24 cellular contexts compared by ENCODE assay signal in the genomic region with DNA sequence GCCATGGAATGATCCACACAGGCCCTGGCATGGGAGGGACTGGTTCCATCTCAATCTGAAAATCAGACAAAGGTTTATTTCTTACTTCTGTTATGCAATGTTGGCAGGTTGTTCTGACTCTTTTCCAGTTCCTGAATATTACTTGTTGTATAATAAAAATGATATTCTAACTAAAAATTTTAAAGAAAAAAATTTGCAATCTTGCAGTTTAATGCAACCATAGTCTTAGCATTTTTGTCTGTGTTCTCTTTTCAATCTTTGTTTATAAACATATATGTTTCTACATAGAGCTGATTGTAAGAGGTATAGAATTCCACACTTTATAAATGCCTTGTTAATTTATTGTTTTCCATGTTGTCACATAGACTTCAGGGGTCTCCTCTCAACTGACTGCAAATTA.
DNase-seq lines count a peak whose midpoint lies in the region; ATAC-seq, FAIRE-seq and TF ChIP-seq lines count a peak whose summit lies in the region.
"Had no signal": no experiment of that assay in that cellular context is flagged by ENCODE, and none has a peak within 500 bp of the region (broad histone marks: within the 10 kb centered on the region; RNA-seq: fewer than 3 reads in every experiment).

No MANE protein-coding gene starts in this region.

- no peak overlapping the region for H3K27ac Mint-ChIP-seq in activated CD4-positive, alpha-beta T cell treated with anti-CD3 and anti-CD28 coated beads, Interleukin-2, amount 10 ng/mL, durations not matched to agents 24 days and 14 days

- H3K27ac ChIP-seq in HepG2 (ENCODE audit: extremely low read length, insufficient read depth, low read length) (no peak overlapping the region), right lobe of liver (no peak overlapping the region), K562 (ENCODE audit: extremely low read depth, low read depth, low read length) (no peak overlapping the region), aorta (ENCODE audit: low read depth in 1 of 2, low read length in 2 of 2) (no peak overlapping the region), left ventricle myocardium inferior (replicated peaks) (no peak overlapping the region)
- H3K27ac ChIP-seq: HL-60, SJSA1 had no signal

- no peak overlapping the region for H3K4me2 ChIP-seq in HepG2 (ENCODE audit: low read depth, low read length)
- H3K4me2 ChIP-seq in Loucy (ENCODE audit: low read depth, low read length, poor library complexity, severe bottlenecking): no peak overlapping the region
- H3K4me2 ChIP-seq in K562 (ENCODE audit: insufficient read depth, low read length): no peak overlapping the region

- no peak for DNase-seq in HepG2 (ENCODE audit: low spot score)
- DNase-seq in right lobe of liver: no peak
- no peak for DNase-seq in K562 (ENCODE audit: extremely low read depth in 1 of 4, low spot score in 3 of 4)
- DNase-seq in aorta: no peak
- no peak for DNase-seq in left ventricle myocardium inferior
- no peak for DNase-seq in activated CD4-positive, alpha-beta T cell treated with anti-CD3 and anti-CD28 coated beads, Interleukin-2, amount 10 ng/mL, durations not matched to agents 24 days and 14 days
- no peak for DNase-seq in KG1 (lab: John Stamatoyannopoulos, UW)
- DNase-seq: 8988T, BE2C, DMS53, GDM1, NCI-H1092, NCI-H1436, NCI-H187 treated with DMSO at 0.1 percent for 48 hours, NCI-H226, NCI-H510A treated with DMSO at 0.1 percent for 48 hours, NCI-H748 treated with DMSO at 0.1 percent for 48 hours had no signal

- in situ Hi-C loops in HepG2 (cut with HindIII; ENCODE audit: extremely low pct_ligation_motif_present, low pct_unique_long_range_greater_than_20kb): no loop called here
- in situ Hi-C loops in K562 (cut with MboI): no loop called here

- CTCF ChIA-PET in HepG2 (lab: Yijun Ruan, JAX; ENCODE audit: low intra/inter-chr PET ratio, low total read pairs) (no interaction called here), K562 (lab: Yijun Ruan, JAX; ENCODE audit: low intra/inter-chr PET ratio) (no interaction called here)

- TF ChIP-seq POLR2A in HepG2 (IDR thresholded peaks at IDR 0.05; ENCODE audit: insufficient read depth in 1 of 2, low read depth in 2 of 2, low read length in 2 of 2) (no peak), right lobe of liver (IDR thresholded peaks at IDR 0.05) (no peak), K562 (conservative IDR thresholded peaks at IDR 0.05) (no peak)

- no peaks in the 10 kb centered on the region for H3K36me3 Mint-ChIP-seq in activated CD4-positive, alpha-beta T cell treated with anti-CD3 and anti-CD28 coated beads, Interleukin-2, amount 10 ng/mL, durations not matched to agents 24 days and 14 days (ENCODE audit: low read depth)

- ATAC-seq in HepG2 (no peak), right lobe of liver (no peak), K562 (no peak), aorta (ENCODE audit: low FRiP score) (no peak)
- ATAC-seq: HCT116, Right ventricle myocardium inferior had no signal

- FAIRE-seq in HepG2 (lab: Jason Lieb, UNC) (no peak), K562 (lab: Jason Lieb, UNC) (no peak)
- FAIRE-seq: D721Med, H1 had no signal

- no peaks in the 10 kb centered on the region for H4K20me1 ChIP-seq in HepG2 (ENCODE audit: insufficient read depth, low read length)
- H4K20me1 ChIP-seq in Loucy (ENCODE audit: insufficient read depth, low read length, poor library complexity, severe bottlenecking): no peaks in the 10 kb centered on the region
- H4K20me1 ChIP-seq in K562 (replicated peaks; ENCODE audit: control insufficient read depth, insufficient read depth, low read length): no peaks in the 10 kb centered on the region

- no peaks in the 10 kb centered on the region for H3K36me3 ChIP-seq in HepG2 (replicated peaks in 1 of 2; ENCODE audit: control insufficient read depth in 1 of 2, insufficient read depth in 2 of 2, low read length in 2 of 2)
- H3K36me3 ChIP-seq in right lobe of liver: no peaks in the 10 kb centered on the region
- no peaks in the 10 kb centered on the region for H3K36me3 ChIP-seq in Loucy (ENCODE audit: insufficient read depth, low read length)
- no peaks in the 10 kb centered on the region for H3K36me3 ChIP-seq in K562 (ENCODE audit: control insufficient read depth, insufficient read depth, low read length)
- H3K36me3 ChIP-seq in aorta (ENCODE audit: control insufficient read depth in 1 of 2, insufficient read depth in 2 of 2, low read length in 1 of 2): no peaks in the 10 kb centered on the region
- H3K36me3 ChIP-seq in left ventricle myocardium inferior: no peaks in the 10 kb centered on the region
- H3K36me3 ChIP-seq: BE2C, SJSA1 had no signal

- no peak overlapping the region for H2AFZ ChIP-seq in HepG2 (ENCODE audit: low read length)
- H2AFZ ChIP-seq in Loucy (ENCODE audit: low read length): 0 out of 2 replicates have a peak overlapping the region, but pooled peaks have one; percentile 48
- no peak overlapping the region for H2AFZ ChIP-seq in K562 (ENCODE audit: low read depth, low read length)

- POLR2A ChIA-PET in HepG2 (lab: Yijun Ruan, JAX) (no interaction called here), K562 (lab: Yijun Ruan, JAX) (no interaction called here)

- H3K4me3 ChIP-seq in HepG2 (replicated peaks in 1 of 3; ENCODE audit: insufficient read depth in 1 of 3, low read depth in 2 of 3, low read length in 3 of 3): no peak overlapping the region
- H3K4me3 ChIP-seq in right lobe of liver: no peak overlapping the region
- H3K4me3 ChIP-seq in Loucy (ENCODE audit: low read length, poor library complexity, severe bottlenecking): no peak overlapping the region
- H3K4me3 ChIP-seq in K562: no peak overlapping the region
- no peak overlapping the region for H3K4me3 ChIP-seq in aorta (ENCODE audit: low read length in 2 of 2)
- H3K4me3 ChIP-seq in left ventricle myocardium inferior: no peak overlapping the region
- H3K4me3 ChIP-seq: SJSA1 had no signal

- H3K9me3 ChIP-seq in HepG2 (ENCODE audit: low read length) (no peaks in the 10 kb centered on the region), right lobe of liver (no peaks in the 10 kb centered on the region), Loucy (ENCODE audit: insufficient read depth, low read depth, low read length) (no peaks in the 10 kb centered on the region), K562 (replicated peaks; ENCODE audit: control insufficient read depth, insufficient read depth, low read depth, low read length) (no peaks in the 10 kb centered on the region), aorta (ENCODE audit: control insufficient read depth, low read length) (no peaks in the 10 kb centered on the region), left ventricle myocardium inferior (replicated peaks) (no peaks in the 10 kb centered on the region)
- H3K9me3 ChIP-seq: BE2C, SJSA1 had no signal

- H3K79me2 ChIP-seq in HepG2 (ENCODE audit: insufficient read depth, low read length): no peaks in the 10 kb centered on the region
- H3K79me2 ChIP-seq in Loucy (ENCODE audit: insufficient read depth, low read length): no peaks in the 10 kb centered on the region
- no peaks in the 10 kb centered on the region for H3K79me2 ChIP-seq in K562 (ENCODE audit: control insufficient read depth, insufficient read depth, low read length)

- no peaks in the 10 kb centered on the region for H3F3A ChIP-seq in Loucy (ENCODE audit: low read depth)

- BruUV-seq in HepG2 (replicated peaks; lab: Mats Ljungman, UMichigan): no TSS peak
- no TSS peak for BruUV-seq in K562 (replicated peaks; lab: Mats Ljungman, UMichigan)

- H3K9ac ChIP-seq in HepG2 (ENCODE audit: insufficient read depth, low read depth, low read length): no peak overlapping the region
- H3K9ac ChIP-seq in Loucy (ENCODE audit: low read depth, low read length, poor library complexity, severe bottlenecking): no peak overlapping the region
- H3K9ac ChIP-seq in K562 (ENCODE audit: insufficient read depth in 1 of 2, low read depth in 2 of 2, low read length in 2 of 2): no peak overlapping the region

- H3K4me3 Mint-ChIP-seq in activated CD4-positive, alpha-beta T cell treated with anti-CD3 and anti-CD28 coated beads, Interleukin-2, amount 10 ng/mL, durations not matched to agents 24 days and 14 days: no peak overlapping the region

- intact Hi-C loops in HepG2 (cut with micrococcal nuclease; ENCODE audit: unreplicated experiment): no loop called here
- intact Hi-C loops in right lobe of liver (cut with DNase I): no loop called here
- intact Hi-C loops in K562 (cut with micrococcal nuclease): loop anchor here (5.0 kb wide), 3 partner anchors 37 to 93 kb away; no protein-coding TSS in a partner anchor
- intact Hi-C loops in aorta (cut with DNase I): no loop called here
- intact Hi-C loops in left ventricle myocardium inferior (cut with micrococcal nuclease): no loop called here
- intact Hi-C loops in activated CD4-positive, alpha-beta T cell treated with anti-CD3 and anti-CD28 coated beads, Interleukin-2, amount 10 ng/mL, durations not matched to agents 24 days and 14 days (cut with micrococcal nuclease): no loop called here

- TF ChIP-seq RAD21 in HepG2 (CRISPR knock-in tag; IDR thresholded peaks at IDR 0.05) (no peak), K562 (CRISPR knock-in tag; conservative IDR thresholded peaks at IDR 0.05 in 1 of 2, IDR thresholded peaks at IDR 0.05 in 1 of 2) (no peak)

- H3K27me3 Mint-ChIP-seq in activated CD4-positive, alpha-beta T cell treated with anti-CD3 and anti-CD28 coated beads, Interleukin-2, amount 10 ng/mL, durations not matched to agents 24 days and 14 days: no peaks in the 10 kb centered on the region

- H3K9me2 ChIP-seq in Loucy (replicated peaks; ENCODE audit: low read depth, low read length): no peaks in the 10 kb centered on the region

- no peaks in the 10 kb centered on the region for H3K9me3 Mint-ChIP-seq in activated CD4-positive, alpha-beta T cell treated with anti-CD3 and anti-CD28 coated beads, Interleukin-2, amount 10 ng/mL, durations not matched to agents 24 days and 14 days

- no peak for TF ChIP-seq EP300 in HepG2 (IDR thresholded peaks at IDR 0.05; ENCODE audit: low read depth in 2 of 2, low read length in 2 of 2)
- no peak for TF ChIP-seq EP300 in HepG2 (CRISPR knock-in tag; IDR thresholded peaks at IDR 0.05; ENCODE audit: borderline replicate concordance)
- no peak for TF ChIP-seq EP300 in K562 (IDR thresholded peaks at IDR 0.05; ENCODE audit: low read length)

- H3K27me3 ChIP-seq in HepG2 (ENCODE audit: control insufficient read depth in 1 of 2, insufficient read depth in 2 of 2, low read length in 2 of 2) (peaks cover 0 to 1% of the 10 kb centered on the region in 2 experiments; a peak in 1 of 5 replicates), right lobe of liver (no peaks in the 10 kb centered on the region), Loucy (ENCODE audit: insufficient read depth, low read length, poor library complexity, severe bottlenecking) (no peaks in the 10 kb centered on the region), K562 (ENCODE audit: control insufficient read depth in 2 of 2, insufficient read depth in 2 of 2, low read length in 2 of 2) (peaks cover 0 to 6% of the 10 kb centered on the region in 2 experiments; a peak in 2 of 5 replicates), aorta (ENCODE audit: control insufficient read depth in 1 of 2, insufficient read depth in 2 of 2, low read length in 1 of 2) (no peaks in the 10 kb centered on the region), left ventricle myocardium inferior (ENCODE audit: low read depth) (peaks cover 8% of the 10 kb centered on the region)
- H3K27me3 ChIP-seq: BE2C, SJSA1 had no signal

- peaks cover 2% of the 10 kb centered on the region for H3K4me1 Mint-ChIP-seq in activated CD4-positive, alpha-beta T cell treated with anti-CD3 and anti-CD28 coated beads, Interleukin-2, amount 10 ng/mL, durations not matched to agents 24 days and 14 days

- H3K9me1 ChIP-seq in K562 (ENCODE audit: control insufficient read depth, insufficient read depth, low read length): no peaks in the 10 kb centered on the region

- no peak for TF ChIP-seq CTCF in HepG2 (CRISPR knock-in tag; IDR thresholded peaks at IDR 0.05)
- TF ChIP-seq CTCF in right lobe of liver (IDR thresholded peaks at IDR 0.05): no peak
- no peak for TF ChIP-seq CTCF in Loucy (conservative IDR thresholded peaks at IDR 0.05; ENCODE audit: low read length)
- no peak for TF ChIP-seq CTCF in K562 (IDR thresholded peaks at IDR 0.05 in 2 of 3, conservative IDR thresholded peaks at IDR 0.05 in 1 of 3; ENCODE audit: insufficient read depth in 2 of 3, low read depth in 1 of 3, low read length in 3 of 3)
- TF ChIP-seq CTCF in left ventricle myocardium inferior (IDR thresholded peaks at IDR 0.05; ENCODE audit: borderline replicate concordance): no peak

- H3K4me1 ChIP-seq in HepG2 (ENCODE audit: insufficient read depth, low read length) (no peaks in the 10 kb centered on the region), right lobe of liver (no peaks in the 10 kb centered on the region), Loucy (ENCODE audit: insufficient read depth, low read length, poor library complexity, severe bottlenecking) (peaks cover 9% of the 10 kb centered on the region), K562 (replicated peaks in 1 of 2; ENCODE audit: control insufficient read depth in 2 of 2, insufficient read depth in 2 of 2, low read length in 2 of 2) (no peaks in the 10 kb centered on the region), aorta (ENCODE audit: control insufficient read depth in 1 of 2, insufficient read depth in 2 of 2, low read length in 2 of 2) (peaks cover 0 to 2% of the 10 kb centered on the region in 2 donors), left ventricle myocardium inferior (peaks cover 12% of the 10 kb centered on the region)
- H3K4me1 ChIP-seq: BE2C, SJSA1 had no signal

Comparison
In these comparisons a context has a peak if more than half of its experiments do, and no peak if none do; other contexts are left out.
1. Of the 241 proteins assayed by ChIP-seq in both HepG2 and K562: peak only in HepG2: MAFK; only in K562: MAFG; in both: MAFF; in neither: 238.